Comparison of ENCODE assay signal across 17 cellular contexts in genomic region chr9:118558026-118558425, GRCh38.
DNase-seq lines count a peak whose midpoint lies in the region; FAIRE-seq and TF ChIP-seq lines count a peak whose summit lies in the region.
"Had no signal": no experiment of that assay in that cellular context is flagged by ENCODE, and none has a peak within 500 bp of the region (broad histone marks: within the 10 kb centered on the region; RNA-seq: fewer than 3 reads in every experiment).

No MANE protein-coding gene starts in this region.

- H3K23ac ChIP-seq in mesenchymal stem cell (ENCODE audit: low read length in 2 of 2): no peak overlapping the region

- H2AK5ac ChIP-seq in mesenchymal stem cell (ENCODE audit: low read length, severe bottlenecking): no peak overlapping the region

- H3K18ac ChIP-seq in mesenchymal stem cell (ENCODE audit: low read depth in 1 of 2, low read length in 2 of 2): no peak overlapping the region

- peak; percentile 92 for FAIRE-seq in H54 (lab: Jason Lieb, UNC)
- FAIRE-seq: D721Med, GM12878, GM18507 had no signal

- H4K8ac ChIP-seq in mesenchymal stem cell (ENCODE audit: low read length): no peak overlapping the region

- no peaks in the 10 kb centered on the region for H3K36me3 ChIP-seq in mesenchymal stem cell (ENCODE audit: control insufficient read depth in 1 of 2, insufficient read depth in 2 of 2, low read depth in 1 of 2, low read length in 2 of 2)
- no peaks in the 10 kb centered on the region for H3K36me3 ChIP-seq in ascending aorta

- H3K14ac ChIP-seq in mesenchymal stem cell (ENCODE audit: low read length in 2 of 2): no peak overlapping the region

- no peak overlapping the region for H3K4me3 ChIP-seq in epithelial cell of proximal tubule (ENCODE audit: low read depth, low read length)
- no peak overlapping the region for H3K4me3 ChIP-seq in mesenchymal stem cell (ENCODE audit: insufficient read depth in 1 of 2, low read depth in 1 of 2, low read length in 2 of 2)
- H3K4me3 ChIP-seq in ascending aorta: no peak overlapping the region
- H3K4me3 ChIP-seq: GM12878 had no signal

- H2BK5ac ChIP-seq in mesenchymal stem cell (ENCODE audit: low read depth, low read length, poor library complexity, severe bottlenecking): no peak overlapping the region

- TF ChIP-seq CTCF in epithelial cell of proximal tubule (conservative IDR thresholded peaks at IDR 0.05; ENCODE audit: low read depth, low read length) (no peak), ascending aorta (IDR thresholded peaks at IDR 0.05) (no peak)

- H4K91ac ChIP-seq in mesenchymal stem cell (ENCODE audit: low read length): no peak overlapping the region

- peaks cover 3% of the 10 kb centered on the region for H3K9me3 ChIP-seq in mesenchymal stem cell (ENCODE audit: control insufficient read depth, low read length)
- no peaks in the 10 kb centered on the region for H3K9me3 ChIP-seq in ascending aorta

- H3K4ac ChIP-seq in mesenchymal stem cell (ENCODE audit: low read depth in 1 of 2, low read length in 2 of 2): no peak overlapping the region

- in situ Hi-C loops in ACHN (cut with HindIII; ENCODE audit: low pct_ligation_motif_present, low pct_unique_long_range_greater_than_20kb, low sequenced_read_pairs): no loop called here

- no peak overlapping the region for H3K9ac ChIP-seq in mesenchymal stem cell (ENCODE audit: low read length)
- H3K9ac ChIP-seq: KMS-11 had no signal

- no peak for TF ChIP-seq POLR2A in H54 (IDR thresholded peaks at IDR 0.05; ENCODE audit: low read depth, low read length)

- no peaks in the 10 kb centered on the region for H3K4me1 ChIP-seq in mesenchymal stem cell (ENCODE audit: control insufficient read depth, insufficient read depth, low read depth, low read length)
- H3K4me1 ChIP-seq in ascending aorta: no peaks in the 10 kb centered on the region

- H2BK12ac ChIP-seq in mesenchymal stem cell (ENCODE audit: low read length in 2 of 2): no peak overlapping the region

- H2BK15ac ChIP-seq in mesenchymal stem cell (ENCODE audit: low read depth, poor library complexity, severe bottlenecking): no peak overlapping the region

- intact Hi-C loops in posterior vena cava (cut with DNase I): no loop called here
- intact Hi-C loops in ascending aorta (cut with DNase I): no loop called here

- WGBS in mesenchymal stem cell: no CpG with 5 or more reads among the region's 1 CpG

- H3K27ac ChIP-seq in mesenchymal stem cell (ENCODE audit: low read length, poor library complexity, severe bottlenecking): peak overlapping the region; percentile 28
- H3K27ac ChIP-seq in ascending aorta: no peak overlapping the region
- H3K27ac ChIP-seq: KMS-11 had no signal

- no peak overlapping the region for H2AFZ ChIP-seq in mesenchymal stem cell (ENCODE audit: low read depth, low read length)

- DNase-seq in ACHN: peak; percentile 61
- peak; percentile 7 for DNase-seq in H54 (ENCODE audit: insufficient read length, low spot score)
- DNase-seq in epithelial cell of proximal tubule (ENCODE audit: low read depth): peak; percentile 44
- DNase-seq in mesenchymal stem cell: no peak
- no peak for DNase-seq in posterior vena cava (ENCODE audit: low spot score)
- DNase-seq in ascending aorta (ENCODE audit: low spot score in 2 of 2): no peak
- no peak for DNase-seq in dermis blood vessel endothelial cell
- DNase-seq: 8988T; C1 segment of cervical spinal cord; CD4-positive, alpha-beta T cell; DMS153; DND-41; H7 had no signal

- H3K27me3 ChIP-seq in mesenchymal stem cell (ENCODE audit: control insufficient read depth in 1 of 2, insufficient read depth in 1 of 2, low read length in 2 of 2) (no peaks in the 10 kb centered on the region), ascending aorta (no peaks in the 10 kb centered on the region)

- H3K79me1 ChIP-seq in mesenchymal stem cell (replicated peaks; ENCODE audit: low read length, poor library complexity, severe bottlenecking): no peaks in the 10 kb centered on the region

- no peak overlapping the region for H2BK120ac ChIP-seq in mesenchymal stem cell (ENCODE audit: low read depth, low read length)

- H3K4me2 ChIP-seq in mesenchymal stem cell (ENCODE audit: low read length, poor library complexity, severe bottlenecking): no peak overlapping the region
- H3K4me2 ChIP-seq: KMS-11 had no signal

Comparison
In these comparisons a context has a peak if more than half of its experiments do, and no peak if none do; other contexts are left out.
1. DNase-seq: peak in ACHN (single experiment), H54 (single experiment) and epithelial cell of proximal tubule (single experiment); none in mesenchymal stem cell (single experiment), posterior vena cava (single experiment), ascending aorta (0 of 2) and dermis blood vessel endothelial cell (single experiment).